In the genomic region with DNA sequence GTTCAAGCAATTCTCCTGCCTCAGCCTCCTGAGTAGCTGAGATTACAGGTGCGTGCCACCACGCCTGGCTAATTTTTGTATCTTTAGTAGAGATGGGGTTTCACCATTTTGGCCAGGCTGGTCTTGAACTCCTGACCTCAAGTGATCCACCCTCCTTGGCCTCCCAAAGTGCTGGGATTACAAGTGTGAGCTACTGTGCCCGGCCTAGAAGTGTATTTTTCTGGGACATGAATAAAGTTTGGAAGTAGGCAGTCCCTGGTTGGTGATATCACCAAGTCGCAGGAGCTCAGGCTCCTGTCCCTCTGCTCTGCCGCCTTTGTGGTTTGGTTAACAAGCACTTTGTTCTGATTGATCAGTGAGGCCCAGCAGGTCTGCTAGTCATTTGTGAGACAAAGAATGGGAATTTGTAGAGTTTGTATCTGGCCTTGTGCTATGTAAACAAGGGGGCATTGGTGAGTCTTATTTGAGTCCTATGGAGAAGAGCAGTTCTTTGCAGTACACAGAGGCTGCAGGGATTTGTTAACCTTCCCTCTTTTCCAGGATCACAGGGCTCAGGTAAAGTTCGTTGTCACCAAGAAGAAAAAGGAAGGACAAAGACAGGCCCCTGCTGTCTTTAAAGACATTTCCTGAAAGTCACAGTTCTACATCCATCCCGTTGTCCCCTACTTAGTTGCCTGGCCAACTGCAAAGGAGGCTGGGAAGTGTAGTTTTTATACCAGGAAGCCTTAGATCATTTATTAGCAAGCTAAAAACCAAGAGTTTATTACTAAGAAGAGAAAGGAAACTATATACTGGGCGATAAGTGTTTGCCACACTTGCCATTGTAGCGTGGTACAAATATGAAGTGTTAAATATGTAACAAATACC, we compare ENCODE assay signal across 27 cellular contexts. TPM values are rescaled to one million over a fixed set of nuclear protein-coding genes. Genes with fewer than 3 reads are reported as not detected.
DNase-seq lines count a peak whose midpoint lies in the region; TF ChIP-seq lines count a peak whose summit lies in the region.
"Had no signal": no experiment of that assay in that cellular context is flagged by ENCODE, and none has a peak within 500 bp of the region (broad histone marks: within the 10 kb centered on the region; RNA-seq: fewer than 3 reads in every experiment).

No MANE protein-coding gene starts in this region.

- H4K5ac ChIP-seq in H9 (ENCODE audit: insufficient read length, low read depth, low read length): no peak overlapping the region

- H3K4me1 Mint-ChIP-seq in H9: peaks cover 45 to 50% of the 10 kb centered on the region in 2 experiments
- H3K4me1 Mint-ChIP-seq: B cell; central memory CD8-positive, alpha-beta T cell; T-cell had no signal

- H3K4ac ChIP-seq in H9 (ENCODE audit: low read depth, low read length) (no peak overlapping the region), trophoblast cell (ENCODE audit: low read depth, low read length) (no peak overlapping the region)

- H3K4me2 ChIP-seq in H9 (ENCODE audit: insufficient read depth, insufficient read length, low read length): peak overlapping the region; percentile 48
- H3K4me2 ChIP-seq in trophoblast cell (ENCODE audit: low read length): no peak overlapping the region
- H3K4me2 ChIP-seq: smooth muscle cell had no signal

- no peaks in the 10 kb centered on the region for H3K27me3 ChIP-seq in H9 (ENCODE audit: insufficient read depth, low read length)
- H3K27me3 ChIP-seq in NT2/D1 (ENCODE audit: insufficient read depth, insufficient read length): no peaks in the 10 kb centered on the region
- no peaks in the 10 kb centered on the region for H3K27me3 ChIP-seq in iPS-15b (ENCODE audit: control insufficient read depth, insufficient read depth, low read length)
- H3K27me3 ChIP-seq in trophoblast cell (ENCODE audit: insufficient read depth, low read length): no peaks in the 10 kb centered on the region
- H3K27me3 ChIP-seq in ovary: no peaks in the 10 kb centered on the region
- H3K27me3 ChIP-seq: heart right ventricle had no signal

- TF ChIP-seq EP300 in ovary (IDR thresholded peaks at IDR 0.05): no peak

- no peak overlapping the region for H3K14ac ChIP-seq in H9 (ENCODE audit: insufficient read depth, low read length)
- no peak overlapping the region for H3K14ac ChIP-seq in trophoblast cell (ENCODE audit: low read length)

- no peak overlapping the region for H3K23ac ChIP-seq in H9 (ENCODE audit: insufficient read length, low read depth, low read length)
- no peak overlapping the region for H3K23ac ChIP-seq in trophoblast cell (ENCODE audit: low read length)

- H2BK15ac ChIP-seq in H9 (ENCODE audit: low read depth, low read length): no peak overlapping the region

- H3K9me3 ChIP-seq in H9 (ENCODE audit: control insufficient read depth, low read depth, low read length) (no peaks in the 10 kb centered on the region), NT2/D1 (ENCODE audit: insufficient read depth, low read length) (no peaks in the 10 kb centered on the region), iPS-15b (ENCODE audit: control insufficient read depth, insufficient read depth, low read length) (no peaks in the 10 kb centered on the region), trophoblast cell (ENCODE audit: insufficient read depth, low read depth, low read length) (no peaks in the 10 kb centered on the region), ovary (no peaks in the 10 kb centered on the region)
- H3K9me3 ChIP-seq: HAP-1, heart right ventricle, thoracic aorta had no signal

- H2BK120ac ChIP-seq in H9 (ENCODE audit: low read depth, low read length, poor library complexity, severe bottlenecking) (no peak overlapping the region), trophoblast cell (ENCODE audit: insufficient read depth, low read length, poor library complexity) (peak overlapping the region; percentile 37)

- H3K27ac ChIP-seq in H9 (ENCODE audit: insufficient read length, low read depth, low read length) (peak overlapping the region; percentile 78), trophoblast cell (ENCODE audit: low read depth, low read length) (no peak overlapping the region), ovary (no peak overlapping the region)
- H3K27ac ChIP-seq: epithelial cell of prostate, heart right ventricle had no signal

- H3K4me3 ChIP-seq in NT2/D1 (ENCODE audit: insufficient read length, low read depth): no peak overlapping the region
- H3K4me3 ChIP-seq in iPS-15b (ENCODE audit: low read depth, low read length): peak overlapping the region; percentile 27
- no peak overlapping the region for H3K4me3 ChIP-seq in trophoblast cell (ENCODE audit: low read depth, low read length)
- H3K4me3 ChIP-seq in ovary: no peak overlapping the region
- H3K4me3 ChIP-seq: HAP-1, heart right ventricle, lung, smooth muscle cell, thoracic aorta had no signal

- no peak overlapping the region for H4K91ac ChIP-seq in H9 (ENCODE audit: insufficient read length, low read depth, low read length)
- H4K91ac ChIP-seq in trophoblast cell (ENCODE audit: low read depth, low read length): no peak overlapping the region

- peak; percentile 79 for DNase-seq in H9
- DNase-seq in NT2/D1 (ENCODE audit: low read depth, low spot score): peak; percentile 72
- no peak for DNase-seq in trophoblast cell
- no peak for DNase-seq in ovary
- no peak for DNase-seq in stimulated activated CD4-positive, alpha-beta T cell treated with anti-CD3 and anti-CD28 coated beads, Interleukin-4, amount 100 ng/mL, for 1 hour
- DNase-seq in Ammon's horn (ENCODE audit: low spot score): no peak
- DNase-seq: activated CD4-positive, alpha-beta T cell treated with anti-CD3 and anti-CD28 coated beads for 36 hours; activated naive CD4-positive, alpha-beta T cell treated with anti-CD3 and anti-CD28 coated beads, Interleukin-2, amount 50 U/mL, for 16 hours; activated T-cell treated with anti-CD3 and anti-CD28 coated beads, Interleukin-2, amount 50 U/mL, for 72 hours; aorta; DND-41; heart right ventricle; kidney; NCI-H1930; NCI-H226; NCI-H82; PC-3; stimulated activated naive CD4-positive, alpha-beta T cell; T-cell had no signal

- peaks cover 17 to 37% (median 30%) of the 10 kb centered on the region in 3 experiments; a peak in 6 of 7 replicates for H3K36me3 Mint-ChIP-seq in H9 (ENCODE audit: insufficient read depth in 1 of 3, low read depth in 3 of 3)

- H4K20me1 ChIP-seq in H9 (ENCODE audit: control insufficient read depth, insufficient read depth, insufficient read length): no peaks in the 10 kb centered on the region

- no peak overlapping the region for H2AK5ac ChIP-seq in H9 (ENCODE audit: insufficient read length, low read length)
- H2AK5ac ChIP-seq in trophoblast cell (ENCODE audit: low read length): no peak overlapping the region

- WGBS in H9 (ENCODE audit: extremely low coverage, insufficient read length, low lambda C conversion rate): no CpG with 5 or more reads among the region's 9 CpGs
- WGBS in trophoblast cell (ENCODE audit: extremely low coverage, insufficient coverage, insufficient read length): no CpG with 5 or more reads among the region's 9 CpGs
- WGBS in ovary, 3 donors: 83 to 88% (median 87%) methylated on average over 9 of the region's 9 CpGs

- H3K18ac ChIP-seq in H9 (ENCODE audit: insufficient read length, low read depth, low read length) (no peak overlapping the region), trophoblast cell (ENCODE audit: low read length) (no peak overlapping the region)

- no peak overlapping the region for H3T11ph ChIP-seq in H9 (ENCODE audit: low read length)

- no peak overlapping the region for H3K56ac ChIP-seq in H9 (ENCODE audit: insufficient read length, low read depth, low read length)

- H2BK5ac ChIP-seq in H9 (ENCODE audit: insufficient read length, low read length) (no peak overlapping the region), trophoblast cell (ENCODE audit: low read depth, low read length, poor library complexity) (peak overlapping the region; percentile 51)

- peaks cover 2% of the 10 kb centered on the region for H3K4me1 ChIP-seq in H9 (ENCODE audit: insufficient read depth, low read length)
- peaks cover 3% of the 10 kb centered on the region for H3K4me1 ChIP-seq in NT2/D1 (ENCODE audit: insufficient read depth, insufficient read length)
- H3K4me1 ChIP-seq in iPS-15b (ENCODE audit: control insufficient read depth, insufficient read depth, low read length): peaks cover 15% of the 10 kb centered on the region
- peaks cover 7 to 9% of the 10 kb centered on the region in 2 experiments for H3K4me1 ChIP-seq in trophoblast cell (ENCODE audit: control insufficient read depth in 1 of 2, insufficient read depth in 2 of 2, low read length in 2 of 2)
- H3K4me1 ChIP-seq in ovary (ENCODE audit: insufficient read depth): peaks cover 6% of the 10 kb centered on the region

- H3K79me1 ChIP-seq in H9 (ENCODE audit: insufficient read depth, low read depth, low read length, poor library complexity, severe bottlenecking): peaks cover 7% of the 10 kb centered on the region
- H3K79me1 ChIP-seq in trophoblast cell (ENCODE audit: low read length): peaks cover 4% of the 10 kb centered on the region

- H3K27me3 Mint-ChIP-seq in H9 (ENCODE audit: low read depth): no peaks in the 10 kb centered on the region
- H3K27me3 Mint-ChIP-seq: activated CD4-positive, alpha-beta T cell treated with anti-CD3 and anti-CD28 coated beads for 36 hours; B cell; central memory CD8-positive, alpha-beta T cell; T-cell had no signal

- H3K79me2 ChIP-seq in H9 (ENCODE audit: insufficient read depth, low read length): peaks cover 14% of the 10 kb centered on the region; the same call in 1 of the 2 replicates
- no peaks in the 10 kb centered on the region for H3K79me2 ChIP-seq in trophoblast cell (ENCODE audit: control insufficient read depth, insufficient read depth, low read length, poor library complexity)

- intact Hi-C loops in ovary (cut with DNase I): no loop called here

- TF ChIP-seq CTCF in H9 (conservative IDR thresholded peaks at IDR 0.05) (no peak), ovary (IDR thresholded peaks at IDR 0.05) (no peak)

- peaks cover 3% of the 10 kb centered on the region for H3K23me2 ChIP-seq in H9 (ENCODE audit: insufficient read length, low read depth, low read length, poor library complexity, severe bottlenecking)

- H4K12ac ChIP-seq in trophoblast cell (ENCODE audit: low read depth, low read length): no peak overlapping the region

- H2BK20ac ChIP-seq in H9 (ENCODE audit: low read depth, low read length, poor library complexity, severe bottlenecking): no peak overlapping the region

- no peaks in the 10 kb centered on the region for H3K9me3 Mint-ChIP-seq in H9
- H3K9me3 Mint-ChIP-seq: activated T-cell treated with anti-CD3 and anti-CD28 coated beads, Interleukin-2, amount 50 U/mL, for 72 hours; central memory CD8-positive, alpha-beta T cell; T-cell had no signal

- TF ChIP-seq POLR2A in ovary (IDR thresholded peaks at IDR 0.05): no peak

- peak overlapping the region; percentile 93 to 97 (median 94) for H3K27ac Mint-ChIP-seq in H9
- H3K27ac Mint-ChIP-seq: activated CD4-positive, alpha-beta T cell treated with anti-CD3 and anti-CD28 coated beads for 36 hours; activated T-cell treated with anti-CD3 and anti-CD28 coated beads, Interleukin-2, amount 50 U/mL, for 72 hours; B cell; T-cell had no signal

- H4K8ac ChIP-seq in H9 (replicated peaks; ENCODE audit: insufficient read length, low read depth, low read length): no peak overlapping the region
- H4K8ac ChIP-seq in trophoblast cell (ENCODE audit: low read depth, low read length): peak overlapping the region; percentile 40

- H2BK12ac ChIP-seq in H9 (ENCODE audit: insufficient read length, low read depth, low read length) (no peak overlapping the region), trophoblast cell (ENCODE audit: low read length) (no peak overlapping the region)

- H3K9ac ChIP-seq in H9 (ENCODE audit: extremely low read depth, insufficient read length, low read length) (no peak overlapping the region), NT2/D1 (ENCODE audit: insufficient read length, low read depth) (no peak overlapping the region), iPS-15b (ENCODE audit: low read depth, low read length) (no peak overlapping the region), trophoblast cell (ENCODE audit: low read length) (no peak overlapping the region)

- peak overlapping the region; percentile 13 to 62; a peak in 4 of 5 replicates for H3K4me3 Mint-ChIP-seq in H9
- H3K4me3 Mint-ChIP-seq: activated CD4-positive, alpha-beta T cell treated with anti-CD3 and anti-CD28 coated beads for 36 hours; activated T-cell treated with anti-CD3 and anti-CD28 coated beads, Interleukin-2, amount 50 U/mL, for 72 hours; B cell; central memory CD8-positive, alpha-beta T cell; T-cell had no signal

- H3K36me3 ChIP-seq in NT2/D1 (ENCODE audit: insufficient read depth, insufficient read length, low read length) (peaks cover 27% of the 10 kb centered on the region), iPS-15b (ENCODE audit: control insufficient read depth, insufficient read depth, low read length) (no peaks in the 10 kb centered on the region), trophoblast cell (ENCODE audit: control insufficient read depth in 1 of 2, insufficient read depth in 2 of 2, low read length in 2 of 2) (peaks cover 3 to 8% of the 10 kb centered on the region in 2 experiments), ovary (no peaks in the 10 kb centered on the region)
- H3K36me3 ChIP-seq: thoracic aorta had no signal

- H2AFZ ChIP-seq in H9 (ENCODE audit: low read length) (no peak overlapping the region), trophoblast cell (ENCODE audit: insufficient read depth, low read length, poor library complexity) (peak overlapping the region; percentile 52)

RNA-seq across cellular contexts. Expression of a gene that starts 13.1 kb away (rescaled TPM):
- total RNA-seq in H9 (2021): 85.2 and 90.2 TPM in 2 replicates
- 61.3 and 64.0 TPM in 2 replicates for polyA plus RNA-seq in trophoblast cell (2013)
- total RNA-seq in ovary: 10 to 100 TPM; 13.0 to 91.1 (median 30.6) TPM
- polyA plus RNA-seq in ovary: 10 to 100 TPM; 14.0 to 23.2 TPM

Comparison
In these comparisons a context has a peak if more than half of its experiments do, and no peak if none do; other contexts are left out.
1. DNase-seq: peak in H9 (single experiment) and NT2/D1 (single experiment); none in trophoblast cell (0 of 2), ovary (0 of 5), stimulated activated CD4-positive, alpha-beta T cell treated with anti-CD3 and anti-CD28 coated beads, Interleukin-4, amount 100 ng/mL, for 1 hour (single experiment) and Ammon's horn (single experiment).